8 cellular contexts compared by ENCODE assay signal in the genomic region with DNA sequence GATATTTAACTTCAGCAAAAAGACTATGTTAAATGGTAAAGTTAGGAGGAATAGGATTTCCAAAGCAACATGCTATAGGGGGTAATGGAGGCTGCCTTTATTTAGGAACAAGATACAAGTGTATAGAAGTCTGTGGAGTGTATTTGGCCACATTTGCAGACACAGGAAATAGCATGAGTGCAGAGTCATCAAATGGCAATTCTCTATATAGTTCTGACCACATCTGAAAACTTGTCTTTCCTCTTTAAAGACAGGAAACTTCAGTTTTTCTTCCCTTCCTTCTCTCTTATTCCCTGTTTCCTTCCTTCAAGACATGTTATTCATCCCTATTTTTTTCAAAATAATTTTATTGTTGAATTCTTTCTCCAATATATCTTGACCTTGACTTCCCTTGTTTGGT.
"Had no signal": no experiment of that assay in that cellular context is flagged by ENCODE, and none has a peak within 500 bp of the region (broad histone marks: within the 10 kb centered on the region; RNA-seq: fewer than 3 reads in every experiment).

No MANE protein-coding gene starts in this region.

- H3K4me3 ChIP-seq: ovary had no signal

- H3K27ac ChIP-seq: ovary had no signal

- DNase-seq: activated CD8-positive, alpha-beta memory T cell treated with anti-CD3 and anti-CD28 coated beads, Interleukin-2, amount 10 ng/mL, durations not matched to agents 7 days and 5 days; activated effector memory CD4-positive, alpha-beta T cell treated with anti-CD3 and anti-CD28 coated beads, Interleukin-2, amount 50 U/mL, for 16 hours; activated naive CD8-positive, alpha-beta T cell treated with anti-CD3 and anti-CD28 coated beads, Interleukin-2, amount 10 ng/mL, durations not matched to agents 7 days and 5 days; activated T-cell treated with anti-CD3 and anti-CD28 coated beads, Interleukin-2, amount 50 U/mL, for 4 hours; anterior cingulate cortex; kidney; ovary had no signal

- H3K27me3 ChIP-seq: ovary had no signal

- ATAC-seq: activated CD4-positive, CD25-positive, alpha-beta regulatory T cell treated with anti-CD3 and anti-CD28 coated beads, Interleukin-2, amount 50 U/mL, for 24 hours; activated CD8-positive, alpha-beta memory T cell treated with anti-CD3 and anti-CD28 coated beads, Interleukin-2, amount 10 ng/mL, durations not matched to agents 7 days and 5 days; activated T-cell treated with anti-CD3 and anti-CD28 coated beads, Interleukin-2, amount 50 U/mL, for 4 hours had no signal

- H3K36me3 ChIP-seq: ovary had no signal

- H3K9me3 ChIP-seq: ovary had no signal
